Comparison of ENCODE assay signal across 27 cellular contexts in genomic region chr17:39011907-39012468, GRCh38. TPM values are rescaled to one million over a fixed set of nuclear protein-coding genes. Genes with fewer than 3 reads are reported as not detected.
DNase-seq lines count a peak whose midpoint lies in the region; ATAC-seq, FAIRE-seq and TF ChIP-seq lines count a peak whose summit lies in the region.
"Had no signal": no experiment of that assay in that cellular context is flagged by ENCODE, and none has a peak within 500 bp of the region (broad histone marks: within the 10 kb centered on the region; RNA-seq: fewer than 3 reads in every experiment).

No MANE protein-coding gene starts in this region.

- intact Hi-C loops in IMR-90 (cut with micrococcal nuclease): no loop called here

- H2BK15ac ChIP-seq in IMR-90 (ENCODE audit: low read depth, low read length) (no peak overlapping the region), mesenchymal stem cell (ENCODE audit: low read depth, poor library complexity, severe bottlenecking) (no peak overlapping the region)

- H3K36me3 ChIP-seq in BJ (ENCODE audit: control insufficient read depth, insufficient read depth, low read length) (no peaks in the 10 kb centered on the region), IMR-90 (ENCODE audit: control insufficient read depth, insufficient read depth, low read length) (no peaks in the 10 kb centered on the region), mesenchymal stem cell (ENCODE audit: control insufficient read depth in 1 of 2, insufficient read depth in 2 of 2, low read depth in 1 of 2, low read length in 2 of 2) (no peaks in the 10 kb centered on the region)

- H3K27me3 Mint-ChIP-seq in glutamatergic neuron (ENCODE audit: unreplicated experiment) (no peaks in the 10 kb centered on the region), osteocyte (ENCODE audit: unreplicated experiment) (no peaks in the 10 kb centered on the region)
- H3K27me3 Mint-ChIP-seq: activated CD8-positive, alpha-beta T cell treated with anti-CD3 and anti-CD28 coated beads for 36 hours had no signal

- H3K4me3 Mint-ChIP-seq in glutamatergic neuron (ENCODE audit: unreplicated experiment) (no peak overlapping the region), osteocyte (ENCODE audit: unreplicated experiment) (no peak overlapping the region)
- H3K4me3 Mint-ChIP-seq: activated CD8-positive, alpha-beta T cell treated with anti-CD3 and anti-CD28 coated beads for 36 hours; activated naive CD4-positive, alpha-beta T cell treated with anti-CD3 and anti-CD28 coated beads for 36 hours; activated T-cell treated with anti-CD3 and anti-CD28 coated beads, Interleukin-2, amount 50 U/mL, for 4 hours had no signal

- H2BK12ac ChIP-seq in mesenchymal stem cell (ENCODE audit: low read length in 2 of 2): no peak overlapping the region

- no peaks in the 10 kb centered on the region for H4K20me1 ChIP-seq in IMR-90 (ENCODE audit: insufficient read depth, low read length)

- 0 out of 2 replicates have a peak, but pooled peaks have one; percentile 4 for TF ChIP-seq CTCF in BJ (IDR thresholded peaks at IDR 0.05; ENCODE audit: insufficient read depth, low read depth, low read length)
- TF ChIP-seq CTCF in IMR-90 (conservative IDR thresholded peaks at IDR 0.05; ENCODE audit: low read depth, low read length): no peak
- TF ChIP-seq CTCF in glutamatergic neuron (IDR thresholded peaks at IDR 0.05; ENCODE audit: partially characterized antibody, unreplicated experiment): no peak
- no peak for TF ChIP-seq CTCF in osteocyte (IDR thresholded peaks at IDR 0.05)

- H3K27ac ChIP-seq in IMR-90 (ENCODE audit: insufficient read depth, low read length) (no peak overlapping the region), mesenchymal stem cell (ENCODE audit: low read length, poor library complexity, severe bottlenecking) (no peak overlapping the region)

- POLR2A ChIA-PET in BJ (lab: Charles Lee): no interaction called here
- POLR2A ChIA-PET in IMR-90 (lab: Charles Lee; ENCODE audit: unreplicated experiment): interaction anchor here (0.7 kb wide), 1 partner anchor 31 kb away, joined by 3 read pairs; no protein-coding TSS in a partner anchor

- no peak overlapping the region for H3K14ac ChIP-seq in IMR-90 (replicated peaks; ENCODE audit: low read depth, low read length)
- H3K14ac ChIP-seq in mesenchymal stem cell (ENCODE audit: low read length in 2 of 2): no peak overlapping the region

- H2BK5ac ChIP-seq in IMR-90 (ENCODE audit: low read depth, low read length, poor library complexity, severe bottlenecking): no peak overlapping the region
- H2BK5ac ChIP-seq in mesenchymal stem cell (ENCODE audit: low read depth, low read length, poor library complexity, severe bottlenecking): no peak overlapping the region

- TF ChIP-seq RAD21 in IMR-90 (IDR thresholded peaks at IDR 0.05; ENCODE audit: low read length): no peak

- H3K18ac ChIP-seq in IMR-90 (ENCODE audit: low read depth, low read length): no peak overlapping the region
- H3K18ac ChIP-seq in mesenchymal stem cell (ENCODE audit: low read depth in 1 of 2, low read length in 2 of 2): peak overlapping the region in 1 of 2 experiments; percentile 42

- no peak overlapping the region for H2AK9ac ChIP-seq in IMR-90 (replicated peaks; ENCODE audit: low read depth, low read length, poor library complexity)

- H2BK20ac ChIP-seq in IMR-90 (ENCODE audit: low read depth, low read length): no peak overlapping the region

- H3K9me3 Mint-ChIP-seq in glutamatergic neuron (ENCODE audit: unreplicated experiment) (no peaks in the 10 kb centered on the region), osteocyte (ENCODE audit: unreplicated experiment) (no peaks in the 10 kb centered on the region)
- H3K9me3 Mint-ChIP-seq: activated CD8-positive, alpha-beta T cell treated with anti-CD3 and anti-CD28 coated beads for 36 hours; activated naive CD4-positive, alpha-beta T cell treated with anti-CD3 and anti-CD28 coated beads for 36 hours; activated T-cell treated with anti-CD3 and anti-CD28 coated beads, Interleukin-2, amount 50 U/mL, for 4 hours had no signal

- H3K4me1 Mint-ChIP-seq in glutamatergic neuron (ENCODE audit: low read depth, unreplicated experiment): no peaks in the 10 kb centered on the region
- peaks cover 10% of the 10 kb centered on the region for H3K4me1 Mint-ChIP-seq in osteocyte (ENCODE audit: unreplicated experiment)

- BruUV-seq in IMR-90 (replicated peaks; lab: Mats Ljungman, UMichigan): no TSS peak

- H3K9me3 ChIP-seq in IMR-90 (ENCODE audit: control insufficient read depth, insufficient read depth, low read length) (peaks cover 3% of the 10 kb centered on the region), mesenchymal stem cell (ENCODE audit: control insufficient read depth, low read length) (no peaks in the 10 kb centered on the region)

- CTCF ChIA-PET in BJ (lab: Yijun Ruan, JAX): no interaction called here
- CTCF ChIA-PET in IMR-90 (lab: Yijun Ruan, JAX): no interaction called here

- H3K23ac ChIP-seq in IMR-90 (ENCODE audit: low read depth, low read length) (no peak overlapping the region), mesenchymal stem cell (ENCODE audit: low read length in 2 of 2) (no peak overlapping the region)

- H4K8ac ChIP-seq in IMR-90 (ENCODE audit: low read depth in 2 of 2, low read length in 2 of 2): no peak overlapping the region
- H4K8ac ChIP-seq in mesenchymal stem cell (ENCODE audit: low read length): peak overlapping the region; percentile 20

- in situ Hi-C loops in IMR-90 (cut with MboI; ENCODE audit: low sequenced_read_pairs): no loop called here

- no peak for FAIRE-seq in urothelium cell line (lab: Jason Lieb, UNC)
- FAIRE-seq in H54 (lab: Jason Lieb, UNC): no peak
- FAIRE-seq: frontal cortex, GM12878, keratinocyte had no signal

- TF ChIP-seq POLR2A in IMR-90 (IDR thresholded peaks at IDR 0.05; ENCODE audit: low read depth, low read length): no peak
- no peak for TF ChIP-seq POLR2A in H54 (IDR thresholded peaks at IDR 0.05; ENCODE audit: low read depth, low read length)

- peaks cover 6% of the 10 kb centered on the region for H3K4me1 ChIP-seq in IMR-90 (ENCODE audit: control insufficient read depth, insufficient read depth, low read length)
- peaks cover 5% of the 10 kb centered on the region for H3K4me1 ChIP-seq in mesenchymal stem cell (ENCODE audit: control insufficient read depth, insufficient read depth, low read depth, low read length)

- H3K79me1 ChIP-seq in IMR-90 (ENCODE audit: low read depth in 1 of 2, low read length in 2 of 2): no peaks in the 10 kb centered on the region
- H3K79me1 ChIP-seq in mesenchymal stem cell (replicated peaks; ENCODE audit: low read length, poor library complexity, severe bottlenecking): no peaks in the 10 kb centered on the region

- H3K9ac ChIP-seq in IMR-90 (ENCODE audit: low read depth, low read length) (no peak overlapping the region), mesenchymal stem cell (ENCODE audit: low read length) (no peak overlapping the region)

- no peak for ATAC-seq in IMR-90 (ENCODE audit: low read depth)
- ATAC-seq: activated CD4-positive, CD25-positive, alpha-beta regulatory T cell treated with anti-CD3 and anti-CD28 coated beads, Interleukin-2, amount 50 U/mL, for 24 hours; activated CD8-positive, alpha-beta T cell treated with anti-CD3 and anti-CD28 coated beads for 36 hours; activated T-cell treated with anti-CD3 and anti-CD28 coated beads, Interleukin-2, amount 50 U/mL, for 4 hours; esophagus mucosa; GM12878; right cardiac atrium had no signal

- H3K4me3 ChIP-seq in BJ (ENCODE audit: low read depth, low read length): no peak overlapping the region
- no peak overlapping the region for H3K4me3 ChIP-seq in IMR-90 (ENCODE audit: insufficient read depth, low read depth, low read length)
- H3K4me3 ChIP-seq in mesenchymal stem cell (ENCODE audit: insufficient read depth in 1 of 2, low read depth in 1 of 2, low read length in 2 of 2): peak overlapping the region in 1 of 2 experiments; percentile 3
- H3K4me3 ChIP-seq: GM12878, lung had no signal

- DNase-seq in BJ (ENCODE audit: low read depth) (no peak), IMR-90 (no peak), glutamatergic neuron (peak; percentile 20), mesenchymal stem cell (no peak), osteocyte (ENCODE audit: extremely low spot score, unreplicated experiment) (no peak), urothelium cell line (ENCODE audit: low spot score) (no peak), H54 (ENCODE audit: insufficient read length, low spot score) (no peak)
- DNase-seq in stimulated activated CD4-positive, alpha-beta T cell treated with anti-CD3 and anti-CD28 coated beads, Interleukin-12 subunit alpha, Interleukin-12 subunit beta, amount 100 ng/mL, for 4 hours: no peak
- DNase-seq: activated CD8-positive, alpha-beta T cell treated with anti-CD3 and anti-CD28 coated beads for 36 hours; activated naive CD4-positive, alpha-beta T cell treated with anti-CD3 and anti-CD28 coated beads for 36 hours; activated T-cell treated with anti-CD3 and anti-CD28 coated beads, Interleukin-2, amount 50 U/mL, for 4 hours; aorta; DMS153; effector CD4-positive, alpha-beta T cell; NCI-H1092; NCI-H2029 treated with DMSO at 0.1 percent for 48 hours; occipital lobe; right cardiac atrium; T-helper 9 cell had no signal

- H4K5ac ChIP-seq in IMR-90 (ENCODE audit: low read depth, low read length): no peak overlapping the region

- H3K4me2 ChIP-seq in IMR-90 (ENCODE audit: low read depth, low read length) (no peak overlapping the region), mesenchymal stem cell (ENCODE audit: low read length, poor library complexity, severe bottlenecking) (no peak overlapping the region)

- H3K4ac ChIP-seq in IMR-90 (ENCODE audit: low read depth, low read length): no peak overlapping the region
- no peak overlapping the region for H3K4ac ChIP-seq in mesenchymal stem cell (ENCODE audit: low read depth in 1 of 2, low read length in 2 of 2)

- dilution Hi-C loops in IMR-90 (cut with HindIII; ENCODE audit: low sequenced_read_pairs, unreplicated experiment): no loop called here

- H2AK5ac ChIP-seq in IMR-90 (ENCODE audit: low read depth, low read length) (no peak overlapping the region), mesenchymal stem cell (ENCODE audit: low read length, severe bottlenecking) (no peak overlapping the region)

- H3K36me3 Mint-ChIP-seq in glutamatergic neuron (ENCODE audit: unreplicated experiment): no peaks in the 10 kb centered on the region
- H3K36me3 Mint-ChIP-seq in osteocyte (ENCODE audit: unreplicated experiment): no peaks in the 10 kb centered on the region

- no peak overlapping the region for H3K27ac Mint-ChIP-seq in glutamatergic neuron (ENCODE audit: unreplicated experiment)
- no peak overlapping the region for H3K27ac Mint-ChIP-seq in osteocyte (ENCODE audit: unreplicated experiment)
- H3K27ac Mint-ChIP-seq: activated CD8-positive, alpha-beta T cell treated with anti-CD3 and anti-CD28 coated beads for 36 hours; activated naive CD4-positive, alpha-beta T cell treated with anti-CD3 and anti-CD28 coated beads for 36 hours had no signal

- no peaks in the 10 kb centered on the region; the same call in none of the 2 replicates for H3K27me3 ChIP-seq in BJ (ENCODE audit: control insufficient read depth, insufficient read depth, low read length)
- peaks cover 10% of the 10 kb centered on the region for H3K27me3 ChIP-seq in IMR-90 (ENCODE audit: control insufficient read depth, insufficient read depth, low read length)
- peaks cover 0 to 9% of the 10 kb centered on the region in 2 experiments for H3K27me3 ChIP-seq in mesenchymal stem cell (ENCODE audit: control insufficient read depth in 1 of 2, insufficient read depth in 1 of 2, low read length in 2 of 2)

- H4K91ac ChIP-seq in IMR-90 (ENCODE audit: insufficient read depth, low read depth, low read length) (no peak overlapping the region), mesenchymal stem cell (ENCODE audit: low read length) (no peak overlapping the region)

- H2BK120ac ChIP-seq in IMR-90 (ENCODE audit: low read depth, low read length) (no peak overlapping the region), mesenchymal stem cell (ENCODE audit: low read depth, low read length) (no peak overlapping the region)

- H2AFZ ChIP-seq in IMR-90 (replicated peaks; ENCODE audit: low read length, poor library complexity): peak overlapping the region; percentile 32
- H2AFZ ChIP-seq in mesenchymal stem cell (ENCODE audit: low read depth, low read length): no peak overlapping the region

- H3K56ac ChIP-seq in IMR-90 (ENCODE audit: extremely low read depth, insufficient read depth, low read length): no peak overlapping the region

- WGBS in IMR-90 (ENCODE audit: extremely low coverage in 2 of 2, insufficient read length in 1 of 2), 2 experiments: 19% methylated on average over 3 of the region's 14 CpGs; no CpG with 5 or more reads in 1 of the 2 experiments
- 28% methylated on average over 12 of the region's 14 CpGs for WGBS in mesenchymal stem cell

- H3K9me1 ChIP-seq in IMR-90 (ENCODE audit: insufficient read depth, low read length): no peaks in the 10 kb centered on the region

RNA-seq across cellular contexts. Expression of gene FBXO47, which starts 44.8 kb away (rescaled TPM):
- not detected in 2 replicates for polyA plus RNA-seq in BJ (2011; rRNA removed)
- not detected in 2 replicates for polyA minus RNA-seq in BJ (2011; rRNA and poly(A)+ RNA removed)
- total RNA-seq in IMR-90 (2012; rRNA removed): under 0.01 TPM in 1 of 2 replicates, not detected in the other
- polyA plus RNA-seq in IMR-90 (2012; rRNA removed): not detected in 2 replicates
- not detected in 2 replicates for polyA plus RNA-seq in IMR-90 (2012; cell fraction: cytosol; rRNA removed)
- not detected in 2 replicates for polyA plus RNA-seq in IMR-90 (2012; cell fraction: nucleus; rRNA removed; ENCODE audit: low replicate concordance)
- not detected for total RNA-seq in glutamatergic neuron (ENCODE audit: unreplicated experiment)
- polyA plus RNA-seq in mesenchymal stem cell (2013, experiment 1 of 2): not detected
- polyA plus RNA-seq in mesenchymal stem cell (2013, experiment 2 of 2): not detected
- not detected in 2 replicates for total RNA-seq in osteocyte
- total RNA-seq: activated CD8-positive, alpha-beta T cell treated with anti-CD3 and anti-CD28 coated beads for 36 hours; aorta; esophagus mucosa; frontal cortex; GM12878; lung; NCI-H460; occipital lobe; right cardiac atrium; urinary bladder had no signal
- polyA plus RNA-seq: aorta, keratinocyte, lung, right cardiac atrium, urinary bladder had no signal
